Comparison of ENCODE assay signal across 6 cellular contexts in the genomic region with DNA sequence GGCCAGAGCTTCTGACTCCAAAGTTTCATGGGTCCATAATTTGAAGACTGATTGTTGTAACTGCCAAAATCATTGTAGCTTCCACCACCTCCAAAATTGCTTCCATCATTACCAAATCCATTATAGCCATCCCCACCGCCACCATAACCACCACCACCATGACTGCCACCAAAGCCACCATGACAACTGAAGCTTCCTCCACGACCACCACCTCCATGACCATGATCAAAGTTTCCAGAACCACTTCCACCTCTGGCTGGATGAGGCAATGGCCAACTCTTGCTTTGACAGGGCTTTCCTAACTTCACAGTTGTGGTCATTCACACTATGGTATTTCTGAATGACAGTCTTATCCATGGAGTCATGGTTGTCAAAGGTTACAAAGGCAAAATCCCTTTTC. TPM values are rescaled to one million over a fixed set of nuclear protein-coding genes. Genes with fewer than 3 reads are reported as not detected.
DNase-seq lines count a peak whose midpoint lies in the region; FAIRE-seq and TF ChIP-seq lines count a peak whose summit lies in the region.
"Not testable (repeated sequence)": the region's sequence is repeated elsewhere in the genome, so short reads cannot be mapped to it uniquely, and the experiment has no call there.
"Had no signal": no experiment of that assay in that cellular context is flagged by ENCODE, and none has a peak within 500 bp of the region (broad histone marks: within the 10 kb centered on the region; RNA-seq: fewer than 3 reads in every experiment).

No MANE protein-coding gene starts in this region.

- peak; percentile 4 for FAIRE-seq in HTR-8/SVneo (lab: Jason Lieb, UNC)
- FAIRE-seq in bronchial epithelial cell (lab: Jason Lieb, UNC) = peak; percentile 90
- peak; percentile 84 for FAIRE-seq in keratinocyte (lab: Jason Lieb, UNC)

- not testable (repeated sequence) for H3K9ac ChIP-seq in keratinocyte (ENCODE audit: control insufficient read depth, extremely low read depth, insufficient read depth, low read length)

- not testable (repeated sequence) for H3K4me1 ChIP-seq in keratinocyte (ENCODE audit: control insufficient read depth, extremely low read depth, insufficient read depth, low read length)

- not testable (repeated sequence) for H3K27ac Mint-ChIP-seq in activated CD4-positive, alpha-beta memory T cell treated with anti-CD3 and anti-CD28 coated beads for 36 hours
- H3K27ac Mint-ChIP-seq in stimulated activated naive CD8-positive, alpha-beta T cell treated with anti-CD3 and anti-CD28 coated beads, Interleukin-15, Interleukin-2, amounts not matched to agents 100 ng/mL and 50 ng/mL, for 24 hours = peak overlapping the region; percentile 92

- TF ChIP-seq CTCF in bronchial epithelial cell (IDR thresholded peaks at IDR 0.05; ENCODE audit: insufficient read depth, low read length, severe bottlenecking); keratinocyte (optimal IDR thresholded peaks at IDR 0.05 in 1 of 3, IDR thresholded peaks at IDR 0.05 in 1 of 3, conservative IDR thresholded peaks at IDR 0.05 in 1 of 3; ENCODE audit: extremely low read depth in 1 of 3, insufficient read depth in 2 of 3, low read length in 3 of 3): not testable (repeated sequence)

- CTCF ChIA-PET in activated CD4-positive, alpha-beta memory T cell treated with anti-CD3 and anti-CD28 coated beads for 36 hours (lab: Charles Lee) = not testable (repeated sequence)

- H3K4me3 ChIP-seq in bronchial epithelial cell (ENCODE audit: low read depth, low read length); keratinocyte (ENCODE audit: control insufficient read depth in 2 of 3, extremely low read depth in 1 of 3, insufficient read depth in 2 of 3, low read depth in 1 of 3, low read length in 3 of 3): not testable (repeated sequence)

- H3K9me1 ChIP-seq in keratinocyte (ENCODE audit: control insufficient read depth, extremely low read depth, insufficient read depth, low read length) = not testable (repeated sequence)

- H3K27ac ChIP-seq in keratinocyte (ENCODE audit: control insufficient read depth, insufficient read depth, low read length) = not testable (repeated sequence)

- not testable (repeated sequence) for H3K4me1 Mint-ChIP-seq in activated CD4-positive, alpha-beta memory T cell treated with anti-CD3 and anti-CD28 coated beads for 36 hours (ENCODE audit: low read depth)
- peaks cover 12% of the 10 kb centered on the region for H3K4me1 Mint-ChIP-seq in stimulated activated naive CD8-positive, alpha-beta T cell treated with anti-CD3 and anti-CD28 coated beads, Interleukin-15, Interleukin-2, amounts not matched to agents 100 ng/mL and 50 ng/mL, for 24 hours (ENCODE audit: low read depth)

- not testable (repeated sequence) for DNase-seq in HTR-8/SVneo (ENCODE audit: insufficient read length, low spot score); bronchial epithelial cell (ENCODE audit: low read depth); keratinocyte (ENCODE audit: low read depth, low spot score)
- peak; percentile 11 for DNase-seq in activated CD4-positive, alpha-beta memory T cell treated with anti-CD3 and anti-CD28 coated beads for 36 hours

- not testable (repeated sequence) for H4K20me1 ChIP-seq in keratinocyte (ENCODE audit: control insufficient read depth, extremely low read depth, insufficient read depth, low read length)

- not testable (repeated sequence) for H3K4me3 Mint-ChIP-seq in activated CD4-positive, alpha-beta memory T cell treated with anti-CD3 and anti-CD28 coated beads for 36 hours
- H3K4me3 Mint-ChIP-seq in stimulated activated naive CD8-positive, alpha-beta T cell treated with anti-CD3 and anti-CD28 coated beads, Interleukin-15, Interleukin-2, amounts not matched to agents 100 ng/mL and 50 ng/mL, for 24 hours = peak overlapping the region; percentile 61

- intact Hi-C loops in activated CD4-positive, alpha-beta memory T cell treated with anti-CD3 and anti-CD28 coated beads for 36 hours (cut with micrococcal nuclease) = not testable (repeated sequence)

- POLR2A ChIA-PET in activated CD4-positive, alpha-beta memory T cell treated with anti-CD3 and anti-CD28 coated beads for 36 hours (lab: Charles Lee) = not testable (repeated sequence)

- H3K27me3 Mint-ChIP-seq in activated CD4-positive, alpha-beta memory T cell treated with anti-CD3 and anti-CD28 coated beads for 36 hours; stimulated activated naive CD8-positive, alpha-beta T cell treated with anti-CD3 and anti-CD28 coated beads, Interleukin-15, Interleukin-2, amounts not matched to agents 100 ng/mL and 50 ng/mL, for 24 hours: not testable (repeated sequence)

- H3K4me2 ChIP-seq in keratinocyte (ENCODE audit: control insufficient read depth, extremely low read depth, insufficient read depth, low read depth, low read length) = not testable (repeated sequence)

- H3K79me2 ChIP-seq in keratinocyte (ENCODE audit: control insufficient read depth, insufficient read depth, low read length) = not testable (repeated sequence)

- H3K9me3 ChIP-seq in keratinocyte (ENCODE audit: control insufficient read depth, low read depth, low read length) = not testable (repeated sequence)

- not testable (repeated sequence) for H2AFZ ChIP-seq in keratinocyte (ENCODE audit: control insufficient read depth, low read length)

- H3K27me3 ChIP-seq in bronchial epithelial cell (ENCODE audit: control insufficient read depth, insufficient read depth, low read length); keratinocyte (ENCODE audit: control insufficient read depth, extremely low read depth, insufficient read depth, low read length): not testable (repeated sequence)

- H3K9me3 Mint-ChIP-seq in activated CD4-positive, alpha-beta memory T cell treated with anti-CD3 and anti-CD28 coated beads for 36 hours; stimulated activated naive CD8-positive, alpha-beta T cell treated with anti-CD3 and anti-CD28 coated beads, Interleukin-15, Interleukin-2, amounts not matched to agents 100 ng/mL and 50 ng/mL, for 24 hours: not testable (repeated sequence)

- dilution Hi-C loops in keratinocyte (cut with MboI; ENCODE audit: extremely low pct_ligation_motif_present, low sequenced_read_pairs) = not testable (repeated sequence)

- H3K36me3 ChIP-seq in bronchial epithelial cell (ENCODE audit: control insufficient read depth, insufficient read depth, low read length); keratinocyte (ENCODE audit: control insufficient read depth in 2 of 2, extremely low read depth in 1 of 2, insufficient read depth in 2 of 2, low read length in 2 of 2): not testable (repeated sequence)

- not testable (repeated sequence) for H3K36me3 Mint-ChIP-seq in activated CD4-positive, alpha-beta memory T cell treated with anti-CD3 and anti-CD28 coated beads for 36 hours; stimulated activated naive CD8-positive, alpha-beta T cell treated with anti-CD3 and anti-CD28 coated beads, Interleukin-15, Interleukin-2, amounts not matched to agents 100 ng/mL and 50 ng/mL, for 24 hours (ENCODE audit: low read depth)

RNA-seq across cellular contexts. Expression of a gene that starts 51.8 kb away (rescaled TPM):
- total RNA-seq in activated CD4-positive, alpha-beta memory T cell treated with anti-CD3 and anti-CD28 coated beads for 36 hours = 1 to 10 TPM; 1.2 TPM
- 1.3 TPM in 2 replicates for total RNA-seq in bronchial epithelial cell
- 38.4 to 50.7 TPM (median 44.5 TPM) in 3 replicates for polyA plus RNA-seq in keratinocyte
- 2.6 TPM for polyA plus RNA-seq in keratinocyte (2011; ENCODE audit: low read depth)
- 37.8 and 48.9 TPM in 2 replicates for polyA plus RNA-seq in keratinocyte (2011; cell fraction: cytosol; rRNA removed)
- polyA plus RNA-seq in keratinocyte (2011; cell fraction: nucleus; rRNA removed) = 101 and 109 TPM in 2 replicates
- polyA plus RNA-seq in keratinocyte (2012; ENCODE audit: low replicate concordance) = 15.5 and 31.5 TPM in 2 replicates
- 62.7 to 90.5 TPM (median 64.4 TPM) in 3 replicates for polyA minus RNA-seq in keratinocyte
- polyA minus RNA-seq in keratinocyte (2011; cell fraction: cytosol; rRNA and poly(A)+ RNA removed) = 54.5 TPM
- 84.2 and 102 TPM in 2 replicates for polyA minus RNA-seq in keratinocyte (2011; cell fraction: nucleus; rRNA and poly(A)+ RNA removed)
- polyA plus RNA-seq: CD14-positive monocyte had no signal
